Comparison of ENCODE assay signal across 8 cellular contexts in genomic region chrX:46912098-46912672, GRCh38. TPM values are rescaled to one million over a fixed set of nuclear protein-coding genes. Genes with fewer than 3 reads are reported as not detected.
DNase-seq lines count a peak whose midpoint lies in the region; ATAC-seq, FAIRE-seq and TF ChIP-seq lines count a peak whose summit lies in the region.

Gene JADE3 (plus strand): TSS chrX:46912421. CDS start chrX:46984895, 72,474 bp downstream.

- CTCF ChIA-PET in CD8-positive, alpha-beta memory T cell (lab: Charles Lee) = interaction anchor here (1.2 kb wide), 1 partner anchor 8 kb away, joined by 4 read pairs; no protein-coding TSS in a partner anchor

- H3K27ac Mint-ChIP-seq in CD8-positive, alpha-beta memory T cell = no peak within 1 kb of the TSS

- peaks cover 0 to 1% (median 0%) of the 10 kb centered on the region in 5 donors for H3K9me3 Mint-ChIP-seq in CD8-positive, alpha-beta memory T cell

- peak within 1 kb of the TSS; percentile 20 for H3K27ac ChIP-seq in CD8-positive, alpha-beta memory T cell (ENCODE audit: low read depth, low read length)
- no peak within 1 kb of the TSS for H3K27ac ChIP-seq in skeletal muscle tissue (ENCODE audit: low read depth, low read length)

- DNase-seq in CD8-positive, alpha-beta memory T cell = peak in 3 of 5 donors; percentile 4 to 40 (median 14)
- DNase-seq in H54 (ENCODE audit: insufficient read length, low spot score) (peak; percentile 26), NCI-H146 treated with DMSO at 0.1 percent for 48 hours (lab: John Stamatoyannopoulos, UW; ENCODE audit: unreplicated experiment) (peak; percentile 76), T-helper 2 cell (peak in 3 of 5 experiments; percentile 6 to 38 (median 9)), cerebellar cortex (ENCODE audit: low spot score) (peak; percentile 60), iris pigment epithelial cell (ENCODE audit: low read depth) (peak; percentile 67)

- peak within 1 kb of the TSS in 2 of 3 donors; percentile 52 to 57 for H3K9ac ChIP-seq in skeletal muscle tissue (ENCODE audit: low read depth in 1 of 3, low read length in 3 of 3)

- H3K27me3 ChIP-seq in CD8-positive, alpha-beta memory T cell (ENCODE audit: insufficient read depth, low read length, poor library complexity, severe bottlenecking) = peaks cover 13% of the 10 kb centered on the region
- H3K27me3 ChIP-seq in skeletal muscle tissue (ENCODE audit: control insufficient read depth in 3 of 3, insufficient read depth in 3 of 3, low read length in 3 of 3) = peaks cover 0 to 13% (median 0%) of the 10 kb centered on the region in 3 donors

- peaks cover 8% of the 10 kb centered on the region for H3K4me1 ChIP-seq in CD8-positive, alpha-beta memory T cell (ENCODE audit: insufficient read depth, low read length)
- H3K4me1 ChIP-seq in skeletal muscle tissue (ENCODE audit: control insufficient read depth in 3 of 3, insufficient read depth in 3 of 3, low read length in 3 of 3) = peaks cover 0 to 2% (median 0%) of the 10 kb centered on the region in 3 donors

- POLR2A ChIA-PET in CD8-positive, alpha-beta memory T cell (lab: Charles Lee) = interaction anchor here (1.0 kb wide), 1 partner anchor 8 kb away, joined by 3 read pairs; no protein-coding TSS in a partner anchor

- ATAC-seq in HG03342 (IDR thresholded peaks at IDR 0.05; ENCODE audit: unreplicated experiment) = no peak

- peak within 1 kb of the TSS; percentile 63 to 89 (median 77) for H3K4me3 Mint-ChIP-seq in CD8-positive, alpha-beta memory T cell

- H3K36me3 ChIP-seq in CD8-positive, alpha-beta memory T cell (ENCODE audit: insufficient read depth, low read length) = no peaks in the 10 kb centered on the region
- H3K36me3 ChIP-seq in skeletal muscle tissue (ENCODE audit: control insufficient read depth in 3 of 3, insufficient read depth in 3 of 3, low read length in 3 of 3) = no peaks in the 10 kb centered on the region

- H3K9me3 ChIP-seq in CD8-positive, alpha-beta memory T cell (ENCODE audit: low read length) = no peaks in the 10 kb centered on the region
- no peaks in the 10 kb centered on the region for H3K9me3 ChIP-seq in skeletal muscle tissue (ENCODE audit: control insufficient read depth in 3 of 3, low read length in 3 of 3)

- peak; percentile 16; the same call in 1 of the 2 replicates for TF ChIP-seq POLR2A in H54 (IDR thresholded peaks at IDR 0.05; ENCODE audit: low read depth, low read length)

- H3K4me3 ChIP-seq in CD8-positive, alpha-beta memory T cell (ENCODE audit: low read length) = peak within 1 kb of the TSS; percentile 40
- peak within 1 kb of the TSS; percentile 49 to 73 (median 59) for H3K4me3 ChIP-seq in skeletal muscle tissue (ENCODE audit: low read length in 3 of 3)

- H3K36me3 Mint-ChIP-seq in CD8-positive, alpha-beta memory T cell = no peaks in the 10 kb centered on the region

- no peak for FAIRE-seq in H54 (lab: Jason Lieb, UNC)

- peaks cover 8 to 18% (median 8%) of the 10 kb centered on the region in 3 donors for H3K4me1 Mint-ChIP-seq in CD8-positive, alpha-beta memory T cell

- peaks cover 25 to 38% of the 10 kb centered on the region in 2 donors for H3K27me3 Mint-ChIP-seq in CD8-positive, alpha-beta memory T cell

RNA-seq across cellular contexts. Expression of gene JADE3, which starts in this region (rescaled TPM):
- total RNA-seq in CD8-positive, alpha-beta memory T cell = 1 to 10 TPM; 1.6 TPM
- not detected for polyA plus RNA-seq in CD8-positive, alpha-beta memory T cell
- total RNA-seq in skeletal muscle tissue = 5.2 TPM

Comparison
In these comparisons a context has a peak if more than half of its experiments do, and no peak if none do; other contexts are left out.
1. DNase-seq: peak in every context shown above with its lines; median percentile 76 in NCI-H146 treated with DMSO at 0.1 percent for 48 hours; 67 in iris pigment epithelial cell; 60 in cerebellar cortex; 26 in H54; 14 in CD8-positive, alpha-beta memory T cell; 9 in T-helper 2 cell.